Comparison of ENCODE assay signal across 8 cellular contexts in genomic region chr14:50830044-50830931, GRCh38. TPM values are rescaled to one million over a fixed set of nuclear protein-coding genes. Genes with fewer than 3 reads are reported as not detected.
A peak's percentile ranks its signal among the peaks of the same experiment; 100 is the strongest.
DNase-seq lines count a peak whose midpoint lies in the region; ATAC-seq and TF ChIP-seq lines count a peak whose summit lies in the region.

No MANE protein-coding gene starts in this region.

- H3K27me3 ChIP-seq in left lung: no peaks in the 10 kb centered on the region

- intact Hi-C loops in left lung (cut with DNase I): no loop called here

- H3K36me3 ChIP-seq in left lung: no peaks in the 10 kb centered on the region

- no peak for TF ChIP-seq CTCF in GM13977 (IDR thresholded peaks at IDR 0.05; ENCODE audit: extremely low read depth, insufficient read depth, missing control alignments)
- TF ChIP-seq CTCF in choroid plexus epithelial cell (conservative IDR thresholded peaks at IDR 0.05; ENCODE audit: low read depth, low read length): no peak
- no peak for TF ChIP-seq CTCF in left lung (IDR thresholded peaks at IDR 0.05)

- ATAC-seq in HG02759 (IDR thresholded peaks at IDR 0.05; ENCODE audit: unreplicated experiment): peak; percentile 47
- peak; percentile 68 for ATAC-seq in left lung

- peaks cover 0 to 34% of the 10 kb centered on the region in 2 donors for H3K4me1 ChIP-seq in left lung

- peak overlapping the region; percentile 85 to 93 for H3K27ac ChIP-seq in left lung

- no peaks in the 10 kb centered on the region for H3K9me3 ChIP-seq in left lung

- in situ Hi-C loops in GM13977 (cut with MboI; ENCODE audit: low pct_unique_long_range_greater_than_20kb, low sequenced_read_pairs, unreplicated experiment): no loop called here

- H3K4me3 ChIP-seq in choroid plexus epithelial cell (ENCODE audit: low read depth, low read length): peak overlapping the region; percentile 80
- peak overlapping the region; percentile 73 to 87 for H3K4me3 ChIP-seq in left lung

- DNase-seq in GM13977 (ENCODE audit: low spot score) (peak; percentile 82), NCI-H146 (lab: John Stamatoyannopoulos, UW) (peak; percentile 68), choroid plexus epithelial cell (ENCODE audit: low read depth) (peak; percentile 54), left lung (peak; percentile 69 to 91), A172 (ENCODE audit: low spot score) (no peak)
- DNase-seq in activated CD4-positive, alpha-beta T cell treated with anti-CD3 and anti-CD28 coated beads for 1 hour: peak; percentile 45
- peak; percentile 40 to 48 for DNase-seq in stimulated activated CD4-positive, alpha-beta T cell treated with anti-CD3 and anti-CD28 coated beads, Interleukin-2, amount 100 ng/mL, for 48 hours

RNA-seq across cellular contexts. Expression of gene NIN, which starts 0.7 kb away (rescaled TPM):
- total RNA-seq in left lung: 10 to 100 TPM; 34.5 to 49.6 TPM
- 17.7 and 19.2 TPM in 2 replicates for total RNA-seq in A172 (2014; rRNA removed; shearing (Covaris generic))

RNA-seq across cellular contexts. Expression of gene ABHD12B, which starts 41.6 kb away (rescaled TPM):
- not detected for total RNA-seq in left lung
- not detected in 2 replicates for total RNA-seq in A172 (2014; rRNA removed; shearing (Covaris generic))
